ENCODE assay signal across 8 cellular contexts in genomic region chr11:66288866-66289547, GRCh38. TPM values are rescaled to one million over a fixed set of nuclear protein-coding genes. Genes with fewer than 3 reads are reported as not detected.
DNase-seq lines count a peak whose midpoint lies in the region; ATAC-seq and TF ChIP-seq lines count a peak whose summit lies in the region.

Gene YIF1A, minus strand, starts transcription at chr11:66289143. Its CDS starts 158 bp downstream, at chr11:66288985.

- TF ChIP-seq POLR2A in GM19099 (IDR thresholded peaks at IDR 0.05; ENCODE audit: extremely low read depth, insufficient read length, low read depth) = peak; percentile 84

- DNase-seq in AG20443 (ENCODE audit: low spot score) = peak; percentile 99
- peak; percentile 97 for DNase-seq in NCI-H510A (lab: John Stamatoyannopoulos, UW)
- DNase-seq in activated CD4-positive, alpha-beta T cell treated with anti-CD3 and anti-CD28 coated beads for 1 hour = peak; percentile 97
- DNase-seq in cerebellum (ENCODE audit: low spot score) = peak; percentile 100
- DNase-seq in islet precursor cell = peak; percentile 100
- peak; percentile 94 to 98 (median 98) for DNase-seq in stimulated activated CD4-positive, alpha-beta T cell treated with anti-CD3 and anti-CD28 coated beads, Interleukin-12 subunit alpha, Interleukin-12 subunit beta, amount 100 ng/mL, for 48 hours (ENCODE audit: low read depth in 2 of 3, low spot score in 1 of 3)

- peak; percentile 85 for ATAC-seq in HG03432 (IDR thresholded peaks at IDR 0.05; ENCODE audit: unreplicated experiment)

RNA-seq across cellular contexts. Expression of gene YIF1A, which starts in this region (rescaled TPM):
- total RNA-seq in cerebellum = 28.1 TPM

Comparison
In these comparisons a context has a peak if more than half of its experiments do, and no peak if none do; other contexts are left out.
1. Peak in every context shown above with its lines: DNase-seq and ATAC-seq.